1 cellular context compared by ENCODE assay signal in the genomic region with DNA sequence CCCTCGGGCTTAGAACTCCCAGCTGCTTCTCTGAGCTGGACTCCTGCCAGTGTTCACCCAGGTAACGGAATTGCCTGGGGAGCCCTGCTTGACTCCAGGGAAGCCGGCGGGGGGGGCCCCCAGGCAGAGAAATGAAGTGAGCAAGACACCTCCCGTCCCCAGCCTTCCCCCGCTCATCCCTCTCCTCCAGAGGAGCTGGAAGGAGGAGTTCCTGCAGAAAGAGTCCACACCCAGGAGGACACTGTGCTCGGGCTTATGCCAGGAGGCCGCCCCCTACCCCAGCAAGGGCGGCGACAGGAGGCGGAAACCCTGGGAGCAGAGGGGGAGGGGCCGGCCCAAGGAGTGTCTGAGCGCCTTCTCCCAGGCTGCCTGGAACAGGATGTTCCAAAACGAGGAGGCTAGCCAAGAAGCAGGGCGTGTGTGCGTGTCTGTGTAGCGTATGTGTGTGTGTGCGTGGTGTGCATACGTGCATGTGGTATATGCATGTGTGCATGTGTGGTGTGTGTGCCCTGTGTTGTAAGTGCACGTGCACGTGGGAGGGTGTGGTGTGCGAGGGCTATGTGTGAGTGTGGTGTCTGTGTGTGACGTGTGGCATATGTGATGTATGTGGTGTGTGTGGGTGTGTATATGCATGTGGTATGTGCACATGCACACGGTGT.
TF ChIP-seq lines count a peak whose summit lies in the region.

No MANE protein-coding gene starts in this region.

TF ChIP-seq in HEK293, 187 proteins besides CTCF, POLR2A, EP300 and RAD21 (continued from another document and continues in another):
- TF ChIP-seq ZNF223 (tag by site-specific recombination; IDR thresholded peaks at IDR 0.05) (no peak), ZNF132 (tag by site-specific recombination; IDR thresholded peaks at IDR 0.05; ENCODE audit: borderline replicate concordance) (no peak), PRDM4 (tag by site-specific recombination; IDR thresholded peaks at IDR 0.05) (no peak), ZNF398 (tag by site-specific recombination; IDR thresholded peaks at IDR 0.05) (peak; percentile 38; the same call in 1 of the 2 replicates), ZNF549 (tag by site-specific recombination; IDR thresholded peaks at IDR 0.05) (no peak), ZBTB6 (tag by site-specific recombination; IDR thresholded peaks at IDR 0.05) (no peak), ZNF138 (tag by site-specific recombination; IDR thresholded peaks at IDR 0.05; ENCODE audit: borderline replicate concordance) (no peak), ZBTB7A (tag by site-specific recombination; IDR thresholded peaks at IDR 0.05; ENCODE audit: low read depth) (no peak), ZNF621 (tag by site-specific recombination; IDR thresholded peaks at IDR 0.05) (no peak), ZNF341 (tag by site-specific recombination; IDR thresholded peaks at IDR 0.05; ENCODE audit: low read depth) (peak; percentile 43; the same call in 1 of the 2 replicates), SP7 (tag by site-specific recombination; IDR thresholded peaks at IDR 0.05) (peak; percentile 64), ZSCAN4 (tag by site-specific recombination; IDR thresholded peaks at IDR 0.05) (peak; percentile 52; the same call in 1 of the 2 replicates), ZNF324 (tag by site-specific recombination; IDR thresholded peaks at IDR 0.05) (no peak), ZNF623 (tag by site-specific recombination; IDR thresholded peaks at IDR 0.05) (no peak), ZBTB26 (tag by site-specific recombination; optimal IDR thresholded peaks at IDR 0.05) (peak; percentile 39), PBX3 (CRISPR knock-in tag; IDR thresholded peaks at IDR 0.05) (no peak), RBAK (tag by site-specific recombination; IDR thresholded peaks at IDR 0.05) (no peak), ZBTB8A (tag by site-specific recombination; IDR thresholded peaks at IDR 0.05) (peak; percentile 44), ZNF148 (tag by site-specific recombination; IDR thresholded peaks at IDR 0.05; ENCODE audit: borderline replicate concordance) (no peak), KLF7 (tag by site-specific recombination; IDR thresholded peaks at IDR 0.05; ENCODE audit: borderline replicate concordance) (peak; percentile 76; the same call in 1 of the 2 replicates), ZNF658 (tag by site-specific recombination; IDR thresholded peaks at IDR 0.05) (no peak), OSR2 (tag by site-specific recombination; IDR thresholded peaks at IDR 0.05) (no peak), KLF17 (tag by site-specific recombination; IDR thresholded peaks at IDR 0.05) (peak; percentile 41; the same call in 1 of the 2 replicates), ZNF211 (tag by site-specific recombination; IDR thresholded peaks at IDR 0.05; ENCODE audit: low read depth) (no peak), ZXDB (tag by site-specific recombination; IDR thresholded peaks at IDR 0.05) (no peak; the same call in 1 of the 2 replicates), ZSCAN5A (tag by site-specific recombination; IDR thresholded peaks at IDR 0.05) (no peak), INSM2 (tag by site-specific recombination; IDR thresholded peaks at IDR 0.05) (no peak), SP2 (tag by site-specific recombination; IDR thresholded peaks at IDR 0.05) (peak; percentile 22; the same call in 1 of the 2 replicates), ZNF169 (tag by site-specific recombination; IDR thresholded peaks at IDR 0.05) (no peak), GLI2 (tag by site-specific recombination; IDR thresholded peaks at IDR 0.05; ENCODE audit: borderline replicate concordance, low read depth) (no peak)
- TF ChIP-seq, protein P1, sequence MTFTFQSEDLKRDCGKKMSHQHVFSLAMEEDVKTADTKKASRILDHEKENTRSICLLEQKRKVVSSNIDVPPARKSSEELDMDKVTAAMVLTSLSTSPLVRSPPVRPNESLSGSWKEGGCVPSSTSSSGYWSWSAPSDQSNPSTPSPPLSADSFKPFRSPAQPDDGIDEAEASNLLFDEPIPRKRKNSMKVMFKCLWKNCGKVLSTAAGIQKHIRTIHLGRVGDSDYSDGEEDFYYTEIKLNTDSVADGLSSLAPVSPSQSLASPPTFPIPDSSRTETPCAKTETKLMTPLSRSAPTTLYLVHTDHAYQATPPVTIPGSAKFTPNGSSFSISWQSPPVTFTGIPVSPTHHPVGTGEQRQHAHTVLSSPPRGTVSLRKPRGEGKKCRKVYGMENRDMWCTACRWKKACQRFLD (tag by site-specific recombination; IDR thresholded peaks at IDR 0.05) = no peak
- TF ChIP-seq, protein P2, sequence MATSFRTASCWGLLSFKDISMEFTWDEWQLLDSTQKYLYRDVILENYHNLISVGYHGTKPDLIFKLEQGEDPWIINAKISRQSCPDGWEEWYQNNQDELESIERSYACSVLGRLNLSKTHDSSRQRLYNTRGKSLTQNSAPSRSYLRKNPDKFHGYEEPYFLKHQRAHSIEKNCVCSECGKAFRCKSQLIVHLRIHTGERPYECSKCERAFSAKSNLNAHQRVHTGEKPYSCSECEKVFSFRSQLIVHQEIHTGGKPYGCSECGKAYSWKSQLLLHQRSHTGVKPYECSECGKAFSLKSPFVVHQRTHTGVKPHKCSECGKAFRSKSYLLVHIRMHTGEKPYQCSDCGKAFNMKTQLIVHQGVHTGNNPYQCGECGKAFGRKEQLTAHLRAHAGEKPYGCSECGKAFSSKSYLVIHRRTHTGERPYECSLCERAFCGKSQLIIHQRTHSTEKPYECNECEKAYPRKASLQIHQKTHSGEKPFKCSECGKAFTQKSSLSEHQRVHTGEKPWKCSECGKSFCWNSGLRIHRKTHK (tag by site-specific recombination; IDR thresholded peaks at IDR 0.05) = no peak
